Comparison of ENCODE assay signal across 10 cellular contexts in the genomic region with DNA sequence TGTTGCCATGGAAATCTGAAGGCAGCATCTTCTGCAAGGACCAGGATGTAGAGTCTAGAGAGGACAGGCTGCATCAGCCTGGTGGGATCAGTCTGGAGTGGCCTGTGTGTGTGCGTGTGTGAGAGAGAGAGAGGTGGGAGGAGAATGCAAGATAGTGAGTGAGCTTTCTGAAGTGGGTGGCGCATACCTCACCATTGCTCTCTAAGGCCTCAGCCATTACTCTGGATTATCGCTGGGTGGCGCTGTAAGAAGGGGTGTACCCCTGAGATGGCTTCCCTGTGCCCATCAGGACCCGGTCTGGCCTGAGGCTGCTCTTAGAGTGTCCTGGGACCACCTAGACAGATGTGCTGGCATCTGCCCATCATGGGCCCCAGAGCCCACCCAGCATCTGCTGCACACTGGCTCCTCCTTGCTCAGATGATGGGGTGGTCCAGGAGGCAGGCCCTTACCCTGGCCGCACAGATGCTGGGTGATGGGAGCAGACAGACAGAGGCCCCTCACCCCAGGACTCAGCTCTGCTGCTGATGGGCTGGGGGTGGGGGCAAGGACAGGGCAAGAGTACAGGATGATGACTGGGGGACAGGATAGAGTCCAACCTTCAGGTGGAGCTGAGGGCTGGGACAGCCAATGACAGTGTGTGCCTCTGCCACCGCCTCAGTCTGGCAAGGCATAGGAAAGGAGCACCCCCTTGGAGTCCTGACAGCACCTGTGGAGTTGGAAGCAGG. TPM values are rescaled to one million over a fixed set of nuclear protein-coding genes. Genes with fewer than 3 reads are reported as not detected.
DNase-seq lines count a peak whose midpoint lies in the region; ATAC-seq, FAIRE-seq and TF ChIP-seq lines count a peak whose summit lies in the region.
"Had no signal": no experiment of that assay in that cellular context is flagged by ENCODE, and none has a peak within 500 bp of the region (broad histone marks: within the 10 kb centered on the region; RNA-seq: fewer than 3 reads in every experiment).

No MANE protein-coding gene starts in this region.

- TF ChIP-seq CTCF in 22Rv1 (IDR thresholded peaks at IDR 0.05): peak; percentile 39
- TF ChIP-seq CTCF in brain (conservative IDR thresholded peaks at IDR 0.05): no peak
- TF ChIP-seq CTCF in D721Med (IDR thresholded peaks at IDR 0.05; ENCODE audit: insufficient read depth, missing control alignments): no peak

- ATAC-seq in GM18858 (IDR thresholded peaks at IDR 0.05; ENCODE audit: unreplicated experiment): no peak

- no peak overlapping the region for H3K4me3 ChIP-seq in H7 (ENCODE audit: insufficient read depth, low read depth, low read length)
- no peak overlapping the region for H3K4me3 ChIP-seq in mesendoderm (ENCODE audit: low read length)

- H3K27me3 ChIP-seq in H7 (ENCODE audit: control insufficient read depth, insufficient read depth, low read length): no peaks in the 10 kb centered on the region
- H3K27me3 ChIP-seq in mesendoderm (ENCODE audit: insufficient read depth, low read length, poor library complexity): no peaks in the 10 kb centered on the region

- H3K27me3 Mint-ChIP-seq in brain: peaks cover 12% of the 10 kb centered on the region

- H3K36me3 Mint-ChIP-seq in brain: no peaks in the 10 kb centered on the region
- H3K36me3 Mint-ChIP-seq: CD4-positive, CD25-positive, alpha-beta regulatory T cell had no signal

- no peak overlapping the region for H3K27ac ChIP-seq in 22Rv1
- no peak overlapping the region for H3K27ac ChIP-seq in mesendoderm (ENCODE audit: low read depth, low read length)

- DNase-seq in H7 (peak; percentile 91), mesendoderm (peak; percentile 58), D721Med (ENCODE audit: insufficient read length, low spot score) (no peak)
- no peak for DNase-seq in stimulated activated CD4-positive, alpha-beta T cell treated with anti-CD3 and anti-CD28 coated beads, Interleukin-4, amount 100 ng/mL, for 24 hours
- no peak for DNase-seq in stimulated activated CD4-positive, alpha-beta T cell treated with anti-CD3 and anti-CD28 coated beads, Interleukin-2, amount 100 ng/mL, for 48 hours
- DNase-seq: CD4-positive, CD25-positive, alpha-beta regulatory T cell had no signal

- H3K36me3 ChIP-seq in H7 (replicated peaks; ENCODE audit: control insufficient read depth, insufficient read depth, low read length): no peaks in the 10 kb centered on the region
- no peaks in the 10 kb centered on the region for H3K36me3 ChIP-seq in mesendoderm (ENCODE audit: control insufficient read depth, insufficient read depth, low read length)

- peaks cover 27% of the 10 kb centered on the region for H3K4me1 Mint-ChIP-seq in brain
- H3K4me1 Mint-ChIP-seq: IgD-negative memory B cell had no signal

- WGBS in mesendoderm (ENCODE audit: extremely low coverage, insufficient coverage, low lambda C conversion rate): no CpG with 5 or more reads among the region's 7 CpGs

- no peak overlapping the region for H4K5ac ChIP-seq in mesendoderm (ENCODE audit: low read length)

- no peak overlapping the region for H3K23ac ChIP-seq in mesendoderm (ENCODE audit: low read length)

- H2BK15ac ChIP-seq in mesendoderm (replicated peaks; ENCODE audit: low read depth): no peak overlapping the region

- no peak overlapping the region for H3K4me2 ChIP-seq in mesendoderm (ENCODE audit: low read length)

- no peaks in the 10 kb centered on the region for H3K4me1 ChIP-seq in mesendoderm (ENCODE audit: control insufficient read depth, low read depth, low read length)

- no peak overlapping the region for H2BK120ac ChIP-seq in mesendoderm (ENCODE audit: low read depth, low read length)

- no peak overlapping the region for H3K9ac ChIP-seq in mesendoderm (ENCODE audit: low read length)

- no peaks in the 10 kb centered on the region for H3K79me1 ChIP-seq in mesendoderm (ENCODE audit: low read length)

- H3K4ac ChIP-seq in mesendoderm (ENCODE audit: low read depth, low read length): no peak overlapping the region

- no peak overlapping the region for H2BK5ac ChIP-seq in mesendoderm (ENCODE audit: low read length)

- H4K8ac ChIP-seq in mesendoderm (ENCODE audit: low read depth, low read length): no peak overlapping the region

- no peak overlapping the region for H3K4me3 Mint-ChIP-seq in brain
- H3K4me3 Mint-ChIP-seq: CD4-positive, CD25-positive, alpha-beta regulatory T cell; IgD-negative memory B cell had no signal

- H3K18ac ChIP-seq in mesendoderm (ENCODE audit: low read length): no peak overlapping the region

- H2AK5ac ChIP-seq in mesendoderm (ENCODE audit: low read length): no peak overlapping the region

- H3K27ac Mint-ChIP-seq in brain: peak overlapping the region in 4 of 5 experiments; percentile 63 to 73 (median 71)
- H3K27ac Mint-ChIP-seq: CD4-positive, CD25-positive, alpha-beta regulatory T cell; IgD-negative memory B cell had no signal

- no peak for FAIRE-seq in D721Med (lab: Jason Lieb, UNC)

- no peaks in the 10 kb centered on the region for H3K79me2 ChIP-seq in mesendoderm (ENCODE audit: control insufficient read depth, insufficient read depth, low read length)

- H3K56ac ChIP-seq in mesendoderm (ENCODE audit: low read length): no peak overlapping the region

- no peaks in the 10 kb centered on the region for H3K9me3 Mint-ChIP-seq in brain
- H3K9me3 Mint-ChIP-seq: CD4-positive, CD25-positive, alpha-beta regulatory T cell; IgD-negative memory B cell had no signal

RNA-seq across cellular contexts. Expression of a gene that starts 25.7 kb away (rescaled TPM):
- total RNA-seq in H7 (2014; rRNA removed; shearing (Covaris generic)): 14.6 and 16.4 TPM in 2 replicates
- 4.8 TPM for polyA plus RNA-seq in brain (ENCODE audit: insufficient read depth, low read depth, low replicate concordance)
- 8.2 TPM for polyA plus RNA-seq in mesendoderm (2013, experiment 1 of 2)
- polyA plus RNA-seq in mesendoderm (2013, experiment 2 of 2): 7.9 TPM
- polyA plus RNA-seq: IgD-negative memory B cell had no signal

Comparison
In these comparisons a context has a peak if more than half of its experiments do, and no peak if none do; other contexts are left out.
1. DNase-seq: peak in H7 (single experiment) and mesendoderm (single experiment); none in D721Med (single experiment), stimulated activated CD4-positive, alpha-beta T cell treated with anti-CD3 and anti-CD28 coated beads, Interleukin-4, amount 100 ng/mL, for 24 hours (single experiment) and stimulated activated CD4-positive, alpha-beta T cell treated with anti-CD3 and anti-CD28 coated beads, Interleukin-2, amount 100 ng/mL, for 48 hours (0 of 2).